ENCODE assay signal across 31 cellular contexts in the genomic region with DNA sequence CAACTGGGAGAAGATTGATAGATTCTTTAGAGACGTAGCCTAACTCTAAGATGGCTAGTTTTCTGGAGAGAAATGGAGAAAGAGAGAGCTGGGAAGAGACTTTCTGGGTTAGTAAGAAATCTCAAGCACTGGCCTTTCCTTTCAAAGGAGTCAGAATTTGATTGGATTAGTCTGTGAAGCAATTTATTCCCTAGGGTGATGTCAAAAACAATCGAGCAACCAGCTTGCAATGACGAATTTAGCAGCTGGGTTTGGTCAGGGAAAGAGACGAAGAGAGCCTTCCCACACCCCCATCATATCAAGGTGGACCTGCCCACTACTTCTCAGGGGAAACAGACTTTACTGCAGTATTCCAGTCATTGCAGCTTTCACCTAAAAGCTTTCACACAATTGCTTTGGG. TPM values are rescaled to one million over a fixed set of nuclear protein-coding genes. Genes with fewer than 3 reads are reported as not detected.
A peak's percentile ranks its signal among the peaks of the same experiment; 100 is the strongest.
DNase-seq lines count a peak whose midpoint lies in the region; ATAC-seq and TF ChIP-seq lines count a peak whose summit lies in the region.
"Had no signal": no experiment of that assay in that cellular context is flagged by ENCODE, and none has a peak within 500 bp of the region (broad histone marks: within the 10 kb centered on the region; RNA-seq: fewer than 3 reads in every experiment).

No MANE protein-coding gene starts in this region.

- WGBS in smooth muscle cell (ENCODE audit: low lambda C conversion rate) = 51% methylated on average over 4 of the region's 4 CpGs

- TF ChIP-seq CTCF in NB4 (IDR thresholded peaks at IDR 0.05; ENCODE audit: low read depth, low read length) (no peak), fibroblast of pulmonary artery (IDR thresholded peaks at IDR 0.05; ENCODE audit: low read length, missing control alignments) (no peak), smooth muscle cell (IDR thresholded peaks at IDR 0.05; ENCODE audit: borderline replicate concordance, insufficient read depth, poor library complexity, severe bottlenecking) (no peak)

- peaks cover 4 to 33% of the 10 kb centered on the region in 2 donors for H3K4me1 Mint-ChIP-seq in natural killer cell treated with Interleukin-12 subunit alpha and Interleukin-12 subunit beta and Interleukin-15 and Interleukin-18, amount 100 ng/mL, for 72 hours (ENCODE audit: low read depth in 2 of 2)

- TF ChIP-seq POLR2A in NB4 (IDR thresholded peaks at IDR 0.05; ENCODE audit: extremely low read depth, insufficient read length) = no peak

- DNase-seq in NB4 (ENCODE audit: low read depth) (peak; percentile 34), fibroblast of pulmonary artery (ENCODE audit: low read depth) (peak; percentile 6), smooth muscle cell (lab: John Stamatoyannopoulos, UW; ENCODE audit: unreplicated experiment) (no peak), nucleus accumbens (lab: John Stamatoyannopoulos, UW) (no peak), SKM-1 (lab: John Stamatoyannopoulos, UW; ENCODE audit: unreplicated experiment) (no peak)
- DNase-seq in natural killer cell treated with Interleukin-12 subunit alpha and Interleukin-12 subunit beta and Interleukin-15 and Interleukin-18, amount 100 ng/mL, for 72 hours (ENCODE audit: low spot score) = no peak
- DNase-seq: C1 segment of cervical spinal cord; CD4-positive, alpha-beta memory T cell; COR-L47; DMS53; EL; GDM1; GM23248; H7; NCI-H1105; NCI-H1436 treated with DMSO at 0.1 percent for 48 hours; NCI-H187 treated with DMSO at 0.1 percent for 48 hours; NCI-H446; NCI-H524 treated with DMSO at 0.1 percent for 48 hours; NK-92 treated with Interleukin-12 subunit alpha and Interleukin-12 subunit beta, amount 100 ng/mL, for 24 hours; PC-3; SJCRH30 had no signal

- H3K27me3 Mint-ChIP-seq in natural killer cell treated with Interleukin-12 subunit alpha and Interleukin-12 subunit beta and Interleukin-15 and Interleukin-18, amount 100 ng/mL, for 72 hours = peaks cover 6 to 13% of the 10 kb centered on the region in 2 donors

- H3K9me3 Mint-ChIP-seq in natural killer cell treated with Interleukin-12 subunit alpha and Interleukin-12 subunit beta and Interleukin-15 and Interleukin-18, amount 100 ng/mL, for 72 hours = no peaks in the 10 kb centered on the region
- H3K9me3 Mint-ChIP-seq: CD4-positive, alpha-beta memory T cell had no signal

- H3F3A ChIP-seq in smooth muscle cell (ENCODE audit: low read depth) = peaks cover 23% of the 10 kb centered on the region

- no peak overlapping the region for H3K27ac Mint-ChIP-seq in natural killer cell treated with Interleukin-12 subunit alpha and Interleukin-12 subunit beta and Interleukin-15 and Interleukin-18, amount 100 ng/mL, for 72 hours
- H3K27ac Mint-ChIP-seq: CD4-positive, alpha-beta memory T cell had no signal

- no peaks in the 10 kb centered on the region for H3K36me3 Mint-ChIP-seq in natural killer cell treated with Interleukin-12 subunit alpha and Interleukin-12 subunit beta and Interleukin-15 and Interleukin-18, amount 100 ng/mL, for 72 hours
- H3K36me3 Mint-ChIP-seq: CD4-positive, alpha-beta memory T cell had no signal

- no peak overlapping the region for H3K4me3 Mint-ChIP-seq in natural killer cell treated with Interleukin-12 subunit alpha and Interleukin-12 subunit beta and Interleukin-15 and Interleukin-18, amount 100 ng/mL, for 72 hours
- H3K4me3 Mint-ChIP-seq: CD4-positive, alpha-beta memory T cell had no signal

- H3K9ac ChIP-seq in BLaER1 (no peak overlapping the region), smooth muscle cell (ENCODE audit: low read depth) (no peak overlapping the region)
- H3K9ac ChIP-seq: GM23248 had no signal

- H3K79me2 ChIP-seq in smooth muscle cell (ENCODE audit: low read depth) = no peaks in the 10 kb centered on the region

- H3K4me2 ChIP-seq in BLaER1 (peak overlapping the region; percentile 63), smooth muscle cell (peak overlapping the region; percentile 36)

- ATAC-seq in natural killer cell treated with Interleukin-12 subunit alpha and Interleukin-12 subunit beta and Interleukin-15 and Interleukin-18, amount 100 ng/mL, for 72 hours = no peak
- ATAC-seq: PC-3, Right ventricle myocardium inferior, SK-N-SH treated with all-trans-retinoic acid at 6 μM for 48 hours had no signal

- H3K27me3 ChIP-seq in BLaER1 = no peaks in the 10 kb centered on the region
- H3K27me3 ChIP-seq in smooth muscle cell (ENCODE audit: low read depth) = no peaks in the 10 kb centered on the region

- H4K20me1 ChIP-seq in BLaER1 (no peaks in the 10 kb centered on the region), smooth muscle cell (ENCODE audit: low read depth) (no peaks in the 10 kb centered on the region)

- H3K27ac ChIP-seq in BLaER1 (no peak overlapping the region), smooth muscle cell (ENCODE audit: low read depth) (no peak overlapping the region)
- H3K27ac ChIP-seq: GM23248, SJCRH30 had no signal

- H3K36me3 ChIP-seq in BLaER1 = no peaks in the 10 kb centered on the region
- no peaks in the 10 kb centered on the region for H3K36me3 ChIP-seq in smooth muscle cell (ENCODE audit: low read depth)
- H3K36me3 ChIP-seq: SJCRH30 had no signal

- H3K4me3 ChIP-seq in BLaER1 (no peak overlapping the region), NB4 (ENCODE audit: low read depth, low read length) (no peak overlapping the region), fibroblast of pulmonary artery (replicated peaks; ENCODE audit: low read depth, low read length) (no peak overlapping the region), smooth muscle cell (no peak overlapping the region)
- H3K4me3 ChIP-seq: GM12878, GM23248, SJCRH30 had no signal

- H3K4me1 ChIP-seq in BLaER1 (peaks cover 40% of the 10 kb centered on the region), smooth muscle cell (ENCODE audit: low read depth) (peaks cover 8% of the 10 kb centered on the region)

- peaks cover 23% of the 10 kb centered on the region for H3K9me3 ChIP-seq in BLaER1
- no peaks in the 10 kb centered on the region for H3K9me3 ChIP-seq in smooth muscle cell (replicated peaks; ENCODE audit: low read depth)
- H3K9me3 ChIP-seq: SJCRH30 had no signal

- H2AFZ ChIP-seq in smooth muscle cell (ENCODE audit: low read depth) = no peak overlapping the region
- H2AFZ ChIP-seq: GM23248 had no signal

RNA-seq across cellular contexts. Expression of gene KRTAP5-6, which starts 10.8 kb away (rescaled TPM):
- total RNA-seq in smooth muscle cell = not detected in 2 replicates
- not detected in 2 replicates for polyA plus RNA-seq in smooth muscle cell
- not detected for total RNA-seq in natural killer cell treated with Interleukin-12 subunit alpha and Interleukin-12 subunit beta and Interleukin-15 and Interleukin-18, amount 100 ng/mL, for 72 hours
- total RNA-seq: A172; CD4-positive, alpha-beta memory T cell; GM12878; GM23248; H7; HT-29; M059J; PC-3; Right ventricle myocardium inferior; RPMI7951; SJCRH30 had no signal
- polyA plus RNA-seq: AG04450; CD4-positive, alpha-beta memory T cell; GM12878; GM23248 had no signal

RNA-seq across cellular contexts. Expression of gene IFITM10, which starts 42.6 kb away (rescaled TPM):
- total RNA-seq in smooth muscle cell = 0.49 and 2.5 TPM in 2 replicates
- polyA plus RNA-seq in smooth muscle cell = 2.2 and 4.2 TPM in 2 replicates
- 1 to 10 TPM; 2.3 to 8.1 TPM for total RNA-seq in natural killer cell treated with Interleukin-12 subunit alpha and Interleukin-12 subunit beta and Interleukin-15 and Interleukin-18, amount 100 ng/mL, for 72 hours
- total RNA-seq: GM12878 had no signal
- polyA plus RNA-seq: CD4-positive, alpha-beta memory T cell had no signal

RNA-seq across cellular contexts. Expression of gene CTSD, which starts 56.0 kb away (rescaled TPM):
- total RNA-seq in smooth muscle cell = 101 and 123 TPM in 2 replicates
- polyA plus RNA-seq in smooth muscle cell = 301 and 310 TPM in 2 replicates
- total RNA-seq in natural killer cell treated with Interleukin-12 subunit alpha and Interleukin-12 subunit beta and Interleukin-15 and Interleukin-18, amount 100 ng/mL, for 72 hours = 100 to 1,000 TPM; 350 to 592 TPM

Comparison
In these comparisons a context has a peak if more than half of its experiments do, and no peak if none do; other contexts are left out.
1. DNase-seq: peak in NB4 (single experiment) and fibroblast of pulmonary artery (single experiment); none in smooth muscle cell (single experiment), natural killer cell treated with Interleukin-12 subunit alpha and Interleukin-12 subunit beta and Interleukin-15 and Interleukin-18, amount 100 ng/mL, for 72 hours (single experiment), nucleus accumbens (0 of 56) and SKM-1 (single experiment).